In the genomic region with DNA sequence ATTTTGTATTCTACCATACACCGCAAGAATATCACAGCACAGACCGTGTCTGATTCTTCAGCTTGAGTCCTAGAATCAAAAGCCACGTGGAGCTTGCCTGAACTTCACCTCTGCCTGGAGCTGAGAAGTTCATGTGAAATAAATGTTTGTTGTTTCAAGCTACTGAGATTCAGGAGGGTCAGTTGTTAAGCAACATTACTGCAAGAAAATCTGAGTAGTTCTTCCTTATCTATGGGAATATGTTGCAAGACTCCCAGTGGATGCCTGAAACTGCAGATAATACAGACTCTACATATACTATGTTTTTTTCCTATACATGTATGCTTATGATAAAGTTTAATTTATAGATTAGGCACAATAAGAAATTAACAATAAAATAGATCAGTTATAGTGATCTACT, we compare ENCODE assay signal across 33 cellular contexts.
"Had no signal": no experiment of that assay in that cellular context is flagged by ENCODE, and none has a peak within 500 bp of the region (broad histone marks: within the 10 kb centered on the region; RNA-seq: fewer than 3 reads in every experiment).

No MANE protein-coding gene starts in this region.

- H3K4me3 ChIP-seq: adrenal gland, ascending aorta, cardiac muscle cell had no signal

- H3K27ac ChIP-seq: adrenal gland, ascending aorta, cardiac muscle cell, VCaP had no signal

- H3K36me3 ChIP-seq: adrenal gland, ascending aorta, cardiac muscle cell had no signal

- FAIRE-seq: bronchial epithelial cell, TTC549 had no signal

- ATAC-seq: activated CD8-positive, alpha-beta T cell treated with anti-CD3 and anti-CD28 coated beads for 36 hours; activated naive CD4-positive, alpha-beta T cell treated with anti-CD3 and anti-CD28 coated beads, Interleukin-2, amount 50 U/mL, for 72 hours; activated T-cell treated with anti-CD3 and anti-CD28 coated beads, Interleukin-2, amount 50 U/mL, for 4 hours; activated T-cell treated with anti-CD3 and anti-CD28 coated beads, Interleukin-2, amount 50 U/mL, for 72 hours; activated T-helper 17 cell treated with anti-CD3 and anti-CD28 coated beads, Interleukin-2, amount 50 U/mL, for 72 hours had no signal

- H3K9me3 ChIP-seq: adrenal gland, ascending aorta had no signal

- DNase-seq: activated B cell treated with CpG ODN at 0.5 μM for 24 hours; activated CD4-positive, alpha-beta memory T cell treated with anti-CD3 and anti-CD28 coated beads for 36 hours; activated CD4-positive, alpha-beta T cell treated with anti-CD3 and anti-CD28 coated beads for 4 hours; activated CD4-positive, alpha-beta T cell treated with anti-CD3 and anti-CD28 coated beads, Interleukin-2, amount 10 ng/mL, durations not matched to agents 24 days and 14 days; activated CD4-positive, alpha-beta T cell treated with anti-CD3 and anti-CD28 coated beads, Interleukin-2, amount 50 U/mL, for 1 hour; activated CD4-positive, alpha-beta T cell treated with anti-CD3 and anti-CD28 coated beads, Interleukin-2, amount 50 U/mL, for 4 hours; activated CD4-positive, CD25-positive, alpha-beta regulatory T cell treated with anti-CD3 and anti-CD28 coated beads, Interleukin-2, amount 50 U/mL, for 72 hours; activated CD8-positive, alpha-beta memory T cell treated with anti-CD3 and anti-CD28 coated beads, Interleukin-2, amount 50 U/mL, for 4 hours; activated CD8-positive, alpha-beta T cell treated with anti-CD3 and anti-CD28 coated beads for 36 hours; activated effector memory CD4-positive, alpha-beta T cell treated with anti-CD3 and anti-CD28 coated beads, Interleukin-2, amount 50 U/mL, for 16 hours; activated gamma-delta T cell treated with Interleukin-2 at 50 U/mL for 16 hours; activated naive CD4-positive, alpha-beta T cell; activated naive CD4-positive, alpha-beta T cell treated with anti-CD3 and anti-CD28 coated beads for 36 hours; activated naive CD4-positive, alpha-beta T cell treated with anti-CD3 and anti-CD28 coated beads, Interleukin-2, amount 50 U/mL, for 16 hours; activated naive CD8-positive, alpha-beta T cell treated with anti-CD3 and anti-CD28 coated beads for 36 hours; activated T-cell treated with anti-CD3 and anti-CD28 coated beads for 4 hours; activated T-cell treated with anti-CD3 and anti-CD28 coated beads, Interleukin-2, amount 50 U/mL, for 1 hour; activated T-cell treated with anti-CD3 and anti-CD28 coated beads, Interleukin-2, amount 50 U/mL, for 4 hours; activated T-cell treated with anti-CD3 and anti-CD28 coated beads, Interleukin-2, amount 50 U/mL, for 72 hours; adrenal gland; amygdala; anterior cingulate cortex; caudate nucleus; T-helper 1 cell; T-helper 2 cell; T-helper 9 cell had no signal

- H3K4me1 ChIP-seq: adrenal gland, ascending aorta had no signal

- H3K27me3 ChIP-seq: adrenal gland, ascending aorta, cardiac muscle cell had no signal
